In the genomic region with DNA sequence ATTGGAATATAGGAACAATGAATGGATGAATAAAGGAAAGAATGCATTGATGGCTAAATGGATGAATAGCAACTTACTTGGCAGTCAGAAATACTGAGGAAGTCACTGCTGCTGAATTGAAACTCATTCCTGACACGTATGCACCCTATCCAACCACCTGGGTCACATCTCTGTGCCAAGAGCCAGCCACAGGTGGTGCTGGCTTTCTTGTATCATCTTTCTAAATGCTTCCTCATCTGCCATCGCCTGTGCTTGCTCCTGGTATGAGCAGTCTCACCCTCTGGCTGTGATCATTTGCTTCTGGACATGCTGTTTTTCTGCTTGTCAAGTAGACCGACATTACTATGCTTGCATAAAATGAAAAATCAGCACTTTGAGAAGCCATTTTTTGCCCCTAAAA, we compare ENCODE assay signal across 24 cellular contexts.
"Had no signal": no experiment of that assay in that cellular context is flagged by ENCODE, and none has a peak within 500 bp of the region (broad histone marks: within the 10 kb centered on the region; RNA-seq: fewer than 3 reads in every experiment).

No MANE protein-coding gene starts in this region.

- ATAC-seq: activated CD4-positive, CD25-positive, alpha-beta regulatory T cell treated with anti-CD3 and anti-CD28 coated beads, Interleukin-2, amount 50 U/mL, for 24 hours; activated CD8-positive, alpha-beta T cell treated with anti-CD3 and anti-CD28 coated beads, Interleukin-2, amount 10 ng/mL, durations not matched to agents 7 days and 5 days; activated naive CD8-positive, alpha-beta T cell treated with anti-CD3 and anti-CD28 coated beads, Interleukin-2, amount 50 U/mL, for 24 hours; body of pancreas; left lobe of liver; lower lobe of right lung; stimulated activated naive B cell treated with anti-CD40 and anti-IgM and Interleukin-4, amounts not matched to agents 10 μg/mL and 1 μg/mL and 100 μg/mL, for 72 hours had no signal

- H3K79me2 ChIP-seq: hepatocyte had no signal

- H3K9me3 ChIP-seq: body of pancreas, lower lobe of right lung, sigmoid colon, transverse colon had no signal

- H3K4me1 ChIP-seq: body of pancreas, lower lobe of right lung, sigmoid colon, transverse colon had no signal

- H3K36me3 ChIP-seq: cardiac muscle cell, lower lobe of right lung, sigmoid colon, transverse colon had no signal

- H3K4me3 ChIP-seq: body of pancreas, cardiac muscle cell, hepatocyte, lower lobe of right lung, sigmoid colon, smooth muscle cell, transverse colon had no signal

- H3K27ac ChIP-seq: body of pancreas, cardiac muscle cell, epithelial cell of prostate, hepatocyte, lower lobe of right lung, sigmoid colon, transverse colon, VCaP had no signal

- DNase-seq: activated CD4-positive, alpha-beta T cell treated with anti-CD3 and anti-CD28 coated beads, Interleukin-2, amount 50 U/mL, for 1 hour; activated CD8-positive, alpha-beta T cell treated with anti-CD3 and anti-CD28 coated beads, Interleukin-2, amount 10 ng/mL, durations not matched to agents 7 days and 5 days; activated gamma-delta T cell; activated naive CD4-positive, alpha-beta T cell treated with anti-CD3 and anti-CD28 coated beads, Interleukin-2, amount 50 U/mL, for 16 hours; activated naive CD8-positive, alpha-beta T cell treated with anti-CD3 and anti-CD28 coated beads, Interleukin-2, amount 50 U/mL, for 24 hours; body of pancreas; cortex of kidney; immature natural killer cell; lower lobe of right lung; naive B cell; sigmoid colon; stimulated activated CD4-positive, alpha-beta T cell treated with anti-CD3 and anti-CD28 coated beads, Interleukin-15, amount 100 ng/mL, for 24 hours; stimulated activated CD4-positive, alpha-beta T cell treated with anti-CD3 and anti-CD28 coated beads, Interleukin-2, amount 100 ng/mL, for 48 hours; stimulated activated CD8-positive, alpha-beta memory T cell treated with anti-CD3 and anti-CD28 coated beads, Interleukin-4, amount 100 ng/mL, for 48 hours; stimulated activated naive B cell treated with anti-CD40 and anti-IgM and Interleukin-4, amounts not matched to agents 10 μg/mL and 1 μg/mL and 100 μg/mL, for 72 hours; transverse colon had no signal

- FAIRE-seq: urothelium cell line had no signal

- H3K4me2 ChIP-seq: hepatocyte, smooth muscle cell had no signal

- H3K27me3 ChIP-seq: body of pancreas, cardiac muscle cell, hepatocyte, sigmoid colon, transverse colon had no signal

- H2AFZ ChIP-seq: hepatocyte had no signal
